Comparison of ENCODE assay signal across 1 cellular context in genomic region chr1:168178638-168179410, GRCh38.
A peak's percentile ranks its signal among the peaks of the same experiment; 100 is the strongest.
TF ChIP-seq lines count a peak whose summit lies in the region.

Gene TIPRL, plus strand, starts transcription at chr1:168178962. Its CDS starts 116 bp downstream, at chr1:168179078.

TF ChIP-seq in H1, 55 proteins besides CTCF, POLR2A, EP300 and RAD21 (continued from another document):
- TF ChIP-seq GABPA (IDR thresholded peaks at IDR 0.05; ENCODE audit: borderline replicate concordance, insufficient read depth, low read length), result peak; percentile 73; the same call in 1 of the 2 replicates
- peak; percentile 53 for TF ChIP-seq KDM4A (IDR thresholded peaks at IDR 0.05; ENCODE audit: low read depth, low read length, severe bottlenecking)
- TF ChIP-seq ATF2 (IDR thresholded peaks at IDR 0.05; ENCODE audit: low read length), result peak; percentile 99
- 0 out of 2 replicates have a peak, but pooled peaks have one; percentile 11 for TF ChIP-seq TBP (IDR thresholded peaks at IDR 0.05; ENCODE audit: low read depth, low read length)
- TF ChIP-seq NRF1 (IDR thresholded peaks at IDR 0.05; ENCODE audit: low read depth, low read length), result no peak
- peak; percentile 20 for TF ChIP-seq SAP30 (IDR thresholded peaks at IDR 0.05; ENCODE audit: insufficient read depth, insufficient replicate concordance, low read length)
- no peak for TF ChIP-seq RNF2 (IDR thresholded peaks at IDR 0.05; ENCODE audit: borderline replicate concordance, low read depth, low read length, missing control alignments, poor library complexity, severe bottlenecking)
- peak; percentile 97 for TF ChIP-seq JUN (IDR thresholded peaks at IDR 0.05; ENCODE audit: low read depth, low read length)
- TF ChIP-seq PHF8 (conservative IDR thresholded peaks at IDR 0.05; ENCODE audit: low read depth, low read length), result peak; percentile 90
- TF ChIP-seq POLR2AphosphoS5 (IDR thresholded peaks at IDR 0.05; ENCODE audit: low read depth, low read length), result no peak
- TF ChIP-seq SP4 (IDR thresholded peaks at IDR 0.05; ENCODE audit: low read length), result peak; percentile 57; the same call in 1 of the 2 replicates
TF ChIP-seq in H1: peak in this region for 21.
